Comparison of ENCODE assay signal across 11 cellular contexts in the genomic region with DNA sequence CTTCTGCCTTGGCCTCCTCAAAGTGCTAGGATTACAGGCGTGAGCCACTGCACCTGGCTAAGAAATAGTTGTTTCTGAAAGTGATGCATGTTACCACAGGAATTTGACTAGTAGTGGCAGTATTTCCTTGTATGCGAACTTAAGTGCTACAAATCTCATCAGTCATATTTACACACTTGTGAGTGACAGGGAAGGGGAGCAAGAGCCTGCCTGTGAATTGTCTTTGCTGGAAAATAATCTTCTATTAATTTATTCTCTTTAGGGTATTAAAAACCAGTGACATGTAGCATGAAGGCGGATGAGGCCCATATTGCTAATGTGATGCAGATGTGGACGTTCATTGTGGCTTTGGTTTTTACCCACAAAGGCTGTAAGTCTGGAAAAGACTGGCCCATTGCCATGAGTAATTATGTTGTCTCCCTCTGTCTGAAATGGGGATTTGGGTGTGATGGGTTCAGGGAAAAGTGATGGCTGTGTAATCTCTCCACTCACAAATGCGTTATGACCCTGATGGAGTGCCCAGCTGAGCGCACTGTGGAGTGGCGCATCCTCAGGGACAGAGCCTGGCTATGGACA.
DNase-seq lines count a peak whose midpoint lies in the region; FAIRE-seq and TF ChIP-seq lines count a peak whose summit lies in the region.
"Had no signal": no experiment of that assay in that cellular context is flagged by ENCODE, and none has a peak within 500 bp of the region (broad histone marks: within the 10 kb centered on the region; RNA-seq: fewer than 3 reads in every experiment).

No MANE protein-coding gene starts in this region.

- no peak overlapping the region for H3K27ac Mint-ChIP-seq in T-helper 2 cell treated with Interferon-gamma antibody and Interleukin-4, amounts not matched to agents 5 μg/mL and 100 μg/mL, for 36 hours
- H3K27ac Mint-ChIP-seq: activated CD4-positive, alpha-beta memory T cell treated with anti-CD3 and anti-CD28 coated beads for 36 hours had no signal

- peaks cover 16% of the 10 kb centered on the region for H3K4me1 ChIP-seq in SJCRH30
- H3K4me1 ChIP-seq in small intestine (ENCODE audit: control insufficient read depth in 2 of 2, insufficient read depth in 1 of 2, low read depth in 1 of 2, low read length in 1 of 2) = peaks cover 0 to 6% of the 10 kb centered on the region in 2 donors
- H3K4me1 ChIP-seq in effector memory CD4-positive, alpha-beta T cell (ENCODE audit: control insufficient read depth, insufficient read depth, low read length, poor library complexity, severe bottlenecking) = peaks cover 3% of the 10 kb centered on the region

- H3K27me3 Mint-ChIP-seq in T-helper 2 cell treated with Interferon-gamma antibody and Interleukin-4, amounts not matched to agents 5 μg/mL and 100 μg/mL, for 36 hours (ENCODE audit: low read depth) = no peaks in the 10 kb centered on the region
- H3K27me3 Mint-ChIP-seq: activated CD4-positive, alpha-beta memory T cell treated with anti-CD3 and anti-CD28 coated beads for 36 hours; effector memory CD8-positive, alpha-beta T cell had no signal

- H3K9me3 ChIP-seq in SJCRH30 (replicated peaks) (no peaks in the 10 kb centered on the region), small intestine (ENCODE audit: control insufficient read depth, low read depth) (no peaks in the 10 kb centered on the region)
- H3K9me3 ChIP-seq in effector memory CD4-positive, alpha-beta T cell (ENCODE audit: control insufficient read depth, low read length) = peaks cover 2% of the 10 kb centered on the region

- no peak overlapping the region for H3K4me3 Mint-ChIP-seq in T-helper 2 cell treated with Interferon-gamma antibody and Interleukin-4, amounts not matched to agents 5 μg/mL and 100 μg/mL, for 36 hours
- H3K4me3 Mint-ChIP-seq: activated CD4-positive, alpha-beta memory T cell treated with anti-CD3 and anti-CD28 coated beads for 36 hours; effector memory CD8-positive, alpha-beta T cell had no signal

- FAIRE-seq in small intestine (lab: Jason Lieb, UNC) = no peak

- H3K36me3 Mint-ChIP-seq in T-helper 2 cell treated with Interferon-gamma antibody and Interleukin-4, amounts not matched to agents 5 μg/mL and 100 μg/mL, for 36 hours (ENCODE audit: low read depth) = peaks cover 24% of the 10 kb centered on the region

- no peaks in the 10 kb centered on the region for H3K27me3 ChIP-seq in SJCRH30
- no peaks in the 10 kb centered on the region for H3K27me3 ChIP-seq in small intestine (ENCODE audit: control insufficient read depth in 2 of 2, insufficient read depth in 2 of 2, low read length in 2 of 2)
- no peaks in the 10 kb centered on the region for H3K27me3 ChIP-seq in effector memory CD4-positive, alpha-beta T cell (replicated peaks; ENCODE audit: control insufficient read depth, insufficient read depth, low read length, poor library complexity, severe bottlenecking)

- H3K4me1 Mint-ChIP-seq in T-helper 2 cell treated with Interferon-gamma antibody and Interleukin-4, amounts not matched to agents 5 μg/mL and 100 μg/mL, for 36 hours (ENCODE audit: low read depth) = peaks cover 21% of the 10 kb centered on the region

- H3K27ac ChIP-seq in SJCRH30 (peak overlapping the region; percentile 76), small intestine (ENCODE audit: low read depth in 1 of 2, low read length in 1 of 2) (no peak overlapping the region)
- no peak overlapping the region for H3K27ac ChIP-seq in effector memory CD4-positive, alpha-beta T cell (ENCODE audit: insufficient read depth, low read length, poor library complexity, severe bottlenecking)
- H3K27ac ChIP-seq: HL-60 had no signal

- 77 to 85% (median 79%) methylated on average over 7 of the region's 7 CpGs for WGBS in small intestine, 3 donors

- H3K4me3 ChIP-seq in AG09309 (ENCODE audit: control insufficient read depth, low read depth, low read length) = no peak overlapping the region
- H3K4me3 ChIP-seq in SJCRH30 = no peak overlapping the region
- no peak overlapping the region for H3K4me3 ChIP-seq in small intestine (ENCODE audit: low read depth in 1 of 2, low read length in 2 of 2)
- no peak overlapping the region for H3K4me3 ChIP-seq in effector memory CD4-positive, alpha-beta T cell (ENCODE audit: insufficient read depth, low read depth, low read length, poor library complexity, severe bottlenecking)

- DNase-seq in AG09309 (ENCODE audit: low read depth) = peak; percentile 73
- peak; percentile 81 for DNase-seq in H4 (ENCODE audit: low spot score)
- DNase-seq in SJCRH30 = peak; percentile 76 to 86
- DNase-seq in glomerular visceral epithelial cell (ENCODE audit: extremely low spot score) = peak; percentile 95
- no peak for DNase-seq in NOMO-1 (lab: John Stamatoyannopoulos, UW; ENCODE audit: unreplicated experiment in 2 of 2)
- no peak for DNase-seq in small intestine
- no peak for DNase-seq in effector memory CD4-positive, alpha-beta T cell
- no peak for DNase-seq in T-helper 2 cell treated with Interferon-gamma antibody and Interleukin-4, amounts not matched to agents 5 μg/mL and 100 μg/mL, for 36 hours (ENCODE audit: low spot score)
- DNase-seq: activated CD4-positive, alpha-beta memory T cell treated with anti-CD3 and anti-CD28 coated beads for 36 hours; effector memory CD8-positive, alpha-beta T cell had no signal

- TF ChIP-seq CTCF in AG09309 (IDR thresholded peaks at IDR 0.05; ENCODE audit: control insufficient read depth, insufficient read depth, low read depth, low read length, missing control alignments) = no peak

- H3K36me3 ChIP-seq in SJCRH30 = no peaks in the 10 kb centered on the region
- H3K36me3 ChIP-seq in small intestine (ENCODE audit: control insufficient read depth in 2 of 2, insufficient read depth in 2 of 2, low read length in 2 of 2) = no peaks in the 10 kb centered on the region
- H3K36me3 ChIP-seq in effector memory CD4-positive, alpha-beta T cell (ENCODE audit: control insufficient read depth, insufficient read depth, low read length) = peaks cover 4% of the 10 kb centered on the region

- H3K9me3 Mint-ChIP-seq in T-helper 2 cell treated with Interferon-gamma antibody and Interleukin-4, amounts not matched to agents 5 μg/mL and 100 μg/mL, for 36 hours = peaks cover 10% of the 10 kb centered on the region

Comparison
In these comparisons a context has a peak if more than half of its experiments do, and no peak if none do; other contexts are left out.
1. DNase-seq: peak in AG09309 (single experiment), H4 (single experiment), SJCRH30 (2 of 2) and glomerular visceral epithelial cell (single experiment); none in NOMO-1 (0 of 2), small intestine (single experiment), effector memory CD4-positive, alpha-beta T cell (0 of 3) and T-helper 2 cell treated with Interferon-gamma antibody and Interleukin-4, amounts not matched to agents 5 μg/mL and 100 μg/mL, for 36 hours (single experiment).